1 cellular context compared by ENCODE assay signal in genomic region chr5:95729115-95730010, GRCh38.
TF ChIP-seq lines count a peak whose summit lies in the region.

No MANE protein-coding gene starts in this region.

TF ChIP-seq in endothelial cell of umbilical vein, 7 proteins besides CTCF, POLR2A, EP300 and RAD21 (continued from another document):
- TF ChIP-seq MAX (IDR thresholded peaks at IDR 0.05; ENCODE audit: insufficient read depth, insufficient read length) (no peak), POLR2AphosphoS5 (IDR thresholded peaks at IDR 0.05; ENCODE audit: insufficient read depth, low read depth, low read length) (no peak), EZH2 (IDR thresholded peaks at IDR 0.05; ENCODE audit: borderline replicate concordance, low read depth, low read length, severe bottlenecking) (no peak), MYC (IDR thresholded peaks at IDR 0.05; ENCODE audit: low read depth, low read length) (no peak), JUN (IDR thresholded peaks at IDR 0.05; ENCODE audit: borderline replicate concordance, insufficient read depth, insufficient read length, low read depth) (no peak), GATA2 (IDR thresholded peaks at IDR 0.05; ENCODE audit: insufficient read depth, insufficient read length, low read depth, low read length) (no peak)
